Comparison of ENCODE assay signal across 19 cellular contexts in the genomic region with DNA sequence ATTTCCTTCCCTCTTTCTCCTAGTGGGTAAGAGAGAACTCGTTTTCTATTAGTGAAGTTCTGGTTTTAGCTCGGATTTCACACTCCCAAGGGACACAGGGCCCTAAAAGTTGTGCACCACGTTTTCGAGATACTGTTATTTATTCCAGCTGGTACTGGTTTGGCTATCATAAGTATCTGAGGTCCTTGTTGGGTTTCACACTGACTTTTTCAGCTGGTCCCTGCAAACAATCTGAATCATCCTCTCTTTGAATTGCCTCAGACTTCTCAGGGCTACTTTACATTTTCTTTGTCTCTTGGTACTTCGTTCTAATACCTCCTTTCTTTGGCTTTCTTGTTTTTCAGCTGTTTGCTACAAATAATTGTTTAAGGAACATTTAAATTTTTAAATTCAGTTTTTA.
"Had no signal": no experiment of that assay in that cellular context is flagged by ENCODE, and none has a peak within 500 bp of the region (broad histone marks: within the 10 kb centered on the region; RNA-seq: fewer than 3 reads in every experiment).

No MANE protein-coding gene starts in this region.

- H3K36me3 ChIP-seq: breast epithelium, ovary, thyroid gland, vagina had no signal

- H3K9me3 ChIP-seq: breast epithelium, ovary, thyroid gland, vagina had no signal

- H3K9me3 Mint-ChIP-seq: activated CD4-positive, alpha-beta memory T cell treated with anti-CD3 and anti-CD28 coated beads, Interleukin-2, amount 10 ng/mL, durations not matched to agents 7 days and 5 days; activated naive CD8-positive, alpha-beta T cell treated with anti-CD3 and anti-CD28 coated beads for 36 hours; activated T-cell treated with anti-CD3 and anti-CD28 coated beads, Interleukin-2, amount 50 U/mL, for 72 hours; nephron progenitor cell had no signal

- H3K27me3 ChIP-seq: breast epithelium, foreskin keratinocyte, ovary, thyroid gland, vagina had no signal

- H3K4me1 ChIP-seq: breast epithelium, foreskin keratinocyte, thyroid gland, vagina had no signal

- H3K4me2 ChIP-seq: smooth muscle cell had no signal

- H3K4me3 Mint-ChIP-seq: activated CD4-positive, alpha-beta memory T cell treated with anti-CD3 and anti-CD28 coated beads, Interleukin-2, amount 10 ng/mL, durations not matched to agents 7 days and 5 days; activated naive CD8-positive, alpha-beta T cell treated with anti-CD3 and anti-CD28 coated beads for 36 hours; activated T-cell treated with anti-CD3 and anti-CD28 coated beads, Interleukin-2, amount 50 U/mL, for 72 hours; nephron progenitor cell had no signal

- ATAC-seq: activated T-cell treated with anti-CD3 and anti-CD28 coated beads, Interleukin-2, amount 50 U/mL, for 72 hours; foreskin keratinocyte; left ventricle myocardium superior had no signal

- H3K36me3 Mint-ChIP-seq: activated naive CD8-positive, alpha-beta T cell treated with anti-CD3 and anti-CD28 coated beads for 36 hours had no signal

- DNase-seq: activated CD4-positive, alpha-beta memory T cell treated with anti-CD3 and anti-CD28 coated beads, Interleukin-2, amount 10 ng/mL, durations not matched to agents 7 days and 5 days; activated CD4-positive, alpha-beta T cell treated with anti-CD3 and anti-CD28 coated beads for 1 hour; activated gamma-delta T cell treated with Interleukin-2 at 50 U/mL for 16 hours; activated naive CD8-positive, alpha-beta T cell treated with anti-CD3 and anti-CD28 coated beads for 36 hours; activated T-cell treated with anti-CD3 and anti-CD28 coated beads, Interleukin-2, amount 50 U/mL, for 72 hours; anterior cingulate cortex; dermis blood vessel endothelial cell; foreskin keratinocyte; head of caudate nucleus; left ventricle myocardium superior; mesendoderm; nephron progenitor cell; ovary; retina; T-helper 9 cell; thyroid gland had no signal

- H3K27ac Mint-ChIP-seq: activated CD4-positive, alpha-beta memory T cell treated with anti-CD3 and anti-CD28 coated beads, Interleukin-2, amount 10 ng/mL, durations not matched to agents 7 days and 5 days; activated naive CD8-positive, alpha-beta T cell treated with anti-CD3 and anti-CD28 coated beads for 36 hours; activated T-cell treated with anti-CD3 and anti-CD28 coated beads, Interleukin-2, amount 50 U/mL, for 72 hours; nephron progenitor cell had no signal

- H3K27me3 Mint-ChIP-seq: activated naive CD8-positive, alpha-beta T cell treated with anti-CD3 and anti-CD28 coated beads for 36 hours had no signal

- H3K4me3 ChIP-seq: breast epithelium, ovary, smooth muscle cell, thyroid gland, vagina had no signal

- H3K27ac ChIP-seq: breast epithelium, foreskin keratinocyte, ovary, thyroid gland, vagina had no signal
